ENCODE assay signal across 2 cellular contexts in the genomic region with DNA sequence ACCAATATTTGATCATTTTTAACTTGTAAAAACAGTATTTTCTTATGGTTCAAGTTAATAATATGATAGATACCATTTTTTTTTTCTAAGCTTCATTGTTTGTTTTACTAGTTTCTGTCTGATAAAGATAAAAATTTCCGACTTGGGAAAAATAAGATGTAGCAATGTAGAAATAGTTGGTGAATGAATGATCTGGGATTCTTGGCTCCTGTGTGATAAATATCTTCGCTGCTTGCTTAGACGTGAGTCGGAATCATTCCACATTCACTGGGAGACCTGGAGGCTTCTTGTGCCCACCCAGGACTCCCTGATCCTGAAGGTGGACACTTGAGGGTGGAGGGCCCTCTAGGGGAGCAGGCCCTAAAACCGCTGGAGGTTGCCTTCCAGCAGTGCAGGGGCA.
TF ChIP-seq lines count a peak whose summit lies in the region.

No MANE protein-coding gene starts in this region.

TF ChIP-seq in H1, 55 proteins besides CTCF, POLR2A, EP300 and RAD21 (continued from another document):
- TF ChIP-seq, protein P1, sequence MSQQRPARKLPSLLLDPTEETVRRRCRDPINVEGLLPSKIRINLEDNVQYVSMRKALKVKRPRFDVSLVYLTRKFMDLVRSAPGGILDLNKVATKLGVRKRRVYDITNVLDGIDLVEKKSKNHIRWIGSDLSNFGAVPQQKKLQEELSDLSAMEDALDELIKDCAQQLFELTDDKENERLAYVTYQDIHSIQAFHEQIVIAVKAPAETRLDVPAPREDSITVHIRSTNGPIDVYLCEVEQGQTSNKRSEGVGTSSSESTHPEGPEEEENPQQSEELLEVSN (IDR thresholded peaks at IDR 0.05): no peak
- TF ChIP-seq PHF8 (conservative IDR thresholded peaks at IDR 0.05; ENCODE audit: low read depth, low read length) (no peak), BACH1 (IDR thresholded peaks at IDR 0.05; ENCODE audit: low read length) (no peak), ASH2L (IDR thresholded peaks at IDR 0.05; ENCODE audit: low read length) (no peak), SIRT6 (IDR thresholded peaks at IDR 0.05; ENCODE audit: low read length) (no peak)

TF ChIP-seq in GM12891, 5 proteins besides CTCF, POLR2A, EP300 and RAD21 (continued from another document):
- no peak for TF ChIP-seq TAF1 (IDR thresholded peaks at IDR 0.05; ENCODE audit: low read depth, low read length)
